ENCODE assay signal across 26 cellular contexts in genomic region chr10:101267776-101268175, GRCh38. TPM values are rescaled to one million over a fixed set of nuclear protein-coding genes. Genes with fewer than 3 reads are reported as not detected.
"Had no signal": no experiment of that assay in that cellular context is flagged by ENCODE, and none has a peak within 500 bp of the region (broad histone marks: within the 10 kb centered on the region; RNA-seq: fewer than 3 reads in every experiment).

No MANE protein-coding gene starts in this region.

- FAIRE-seq: endothelial cell of umbilical vein, frontal cortex, small intestine had no signal

- H3K27ac ChIP-seq: coronary artery, heart left ventricle, ovary, testis, tibial nerve had no signal

- ATAC-seq: heart left ventricle; naive thymus-derived CD4-positive, alpha-beta T cell; right cardiac atrium; stimulated activated effector memory CD8-positive, alpha-beta T cell treated with anti-CD3 and anti-CD28 coated beads, Interleukin-12 subunit alpha, Interleukin-12 subunit beta, amount 100 ng/mL, for 72 hours; stimulated activated naive CD8-positive, alpha-beta T cell treated with anti-CD3 and anti-CD28 coated beads, Interleukin-15, Interleukin-2, amounts not matched to agents 100 U/mL and 50 U/mL, for 24 hours had no signal

- H3K9me3 ChIP-seq: heart left ventricle, ovary, testis, tibial nerve had no signal

- H3K36me3 ChIP-seq: heart left ventricle, ovary, tibial nerve had no signal

- H3K27ac Mint-ChIP-seq: endodermal cell; naive thymus-derived CD4-positive, alpha-beta T cell; stimulated activated effector memory CD8-positive, alpha-beta T cell treated with anti-CD3 and anti-CD28 coated beads, Interleukin-12 subunit alpha, Interleukin-12 subunit beta, amount 100 ng/mL, for 72 hours had no signal

- H3K4me1 ChIP-seq: heart left ventricle, testis, tibial nerve had no signal

- H3K4me3 Mint-ChIP-seq: endodermal cell; naive thymus-derived CD4-positive, alpha-beta T cell; stimulated activated effector memory CD8-positive, alpha-beta T cell treated with anti-CD3 and anti-CD28 coated beads, Interleukin-12 subunit alpha, Interleukin-12 subunit beta, amount 100 ng/mL, for 72 hours had no signal

- H3K9me3 Mint-ChIP-seq: endodermal cell; naive thymus-derived CD4-positive, alpha-beta T cell; stimulated activated effector memory CD8-positive, alpha-beta T cell treated with anti-CD3 and anti-CD28 coated beads, Interleukin-12 subunit alpha, Interleukin-12 subunit beta, amount 100 ng/mL, for 72 hours had no signal

- H3K27me3 ChIP-seq: ovary, testis had no signal

- H3K4me3 ChIP-seq: coronary artery, heart left ventricle, ovary, testis, tibial nerve had no signal

- H3K36me3 Mint-ChIP-seq: naive thymus-derived CD4-positive, alpha-beta T cell; stimulated activated effector memory CD8-positive, alpha-beta T cell treated with anti-CD3 and anti-CD28 coated beads, Interleukin-12 subunit alpha, Interleukin-12 subunit beta, amount 100 ng/mL, for 72 hours had no signal

- DNase-seq: effector CD4-positive, alpha-beta T cell; heart left ventricle; hippocampal formation; kidney glomerular epithelial cell; naive thymus-derived CD4-positive, alpha-beta T cell; ovary; right cardiac atrium; small intestine; stimulated activated CD4-positive, alpha-beta T cell treated with anti-CD3 and anti-CD28 coated beads, Interleukin-4, amount 100 ng/mL, for 1 hour; stimulated activated CD8-positive, alpha-beta memory T cell treated with anti-CD3 and anti-CD28 coated beads, Interleukin-4, amount 100 ng/mL, for 48 hours; stimulated activated naive CD8-positive, alpha-beta T cell treated with anti-CD3 and anti-CD28 coated beads, Interleukin-15, Interleukin-2, amounts not matched to agents 100 U/mL and 50 U/mL, for 24 hours; testis had no signal

RNA-seq across cellular contexts. Expression of gene LBX1, which starts 38.5 kb away (rescaled TPM):
- total RNA-seq: chondrocyte; dermis microvascular lymphatic vessel endothelial cell; endodermal cell; endothelial cell of umbilical vein; frontal cortex; glomerular endothelial cell; liver; lung microvascular endothelial cell; mononuclear cell; naive thymus-derived CD4-positive, alpha-beta T cell; ovary; posterior vena cava; right cardiac atrium; ureter had no signal
